In genomic region chr1:52102336-52103013, GRCh38 we compare ENCODE assay signal across 17 cellular contexts. TPM values are rescaled to one million over a fixed set of nuclear protein-coding genes. Genes with fewer than 3 reads are reported as not detected.
DNase-seq lines count a peak whose midpoint lies in the region; ATAC-seq, FAIRE-seq and TF ChIP-seq lines count a peak whose summit lies in the region.
"Had no signal": no experiment of that assay in that cellular context is flagged by ENCODE, and none has a peak within 500 bp of the region (broad histone marks: within the 10 kb centered on the region; RNA-seq: fewer than 3 reads in every experiment).

No MANE protein-coding gene starts in this region.

- no peak overlapping the region for H3K27ac ChIP-seq in brain microvascular endothelial cell
- H3K27ac ChIP-seq: left ventricle myocardium inferior, RWPE1, suprapubic skin had no signal

- in situ Hi-C loops in brain microvascular endothelial cell (cut with HindIII; ENCODE audit: low pct_ligation_motif_present, low sequenced_read_pairs) = no loop called here

- peak; percentile 68 for ATAC-seq in HG02852 (IDR thresholded peaks at IDR 0.05; ENCODE audit: unreplicated experiment)
- peak; percentile 49 for ATAC-seq in activated CD8-positive, alpha-beta T cell treated with anti-CD3 and anti-CD28 coated beads, Interleukin-2, amount 10 ng/mL, durations not matched to agents 7 days and 5 days

- H3K4me1 Mint-ChIP-seq in activated CD8-positive, alpha-beta T cell treated with anti-CD3 and anti-CD28 coated beads, Interleukin-2, amount 10 ng/mL, durations not matched to agents 7 days and 5 days (ENCODE audit: low read depth) = peaks cover 11% of the 10 kb centered on the region
- H3K4me1 Mint-ChIP-seq in activated T-helper 1 cell treated with anti-CD3 and anti-CD28 coated beads, Interleukin-12 subunit alpha, Interleukin-12 subunit beta, Interleukin-2, Interleukin-4 antibody, amounts not matched to agents 30 ng/mL and 10 ng/mL and 1 ng/mL, durations not matched to agents 14 hours and 24 hours and 36 hours (ENCODE audit: low read depth) = peaks cover 14% of the 10 kb centered on the region

- H3K9me3 Mint-ChIP-seq in activated CD8-positive, alpha-beta T cell treated with anti-CD3 and anti-CD28 coated beads, Interleukin-2, amount 10 ng/mL, durations not matched to agents 7 days and 5 days (ENCODE audit: insufficient read depth) = no peaks in the 10 kb centered on the region
- H3K9me3 Mint-ChIP-seq in activated T-helper 1 cell treated with anti-CD3 and anti-CD28 coated beads, Interleukin-12 subunit alpha, Interleukin-12 subunit beta, Interleukin-2, Interleukin-4 antibody, amounts not matched to agents 30 ng/mL and 10 ng/mL and 1 ng/mL, durations not matched to agents 14 hours and 24 hours and 36 hours = no peaks in the 10 kb centered on the region
- H3K9me3 Mint-ChIP-seq: activated T-cell treated with anti-CD3 and anti-CD28 coated beads, Interleukin-2, amount 50 U/mL, for 4 hours had no signal

- H3K27me3 ChIP-seq in brain microvascular endothelial cell (replicated peaks) = no peaks in the 10 kb centered on the region
- H3K27me3 ChIP-seq: suprapubic skin had no signal

- H3K4me3 ChIP-seq in GM12864 (ENCODE audit: low read depth, low read length) (no peak overlapping the region), brain microvascular endothelial cell (ENCODE audit: low read depth, low read length) (no peak overlapping the region)
- H3K4me3 ChIP-seq: left ventricle myocardium inferior, suprapubic skin had no signal

- POLR2A ChIA-PET in activated CD8-positive, alpha-beta T cell treated with anti-CD3 and anti-CD28 coated beads, Interleukin-2, amount 10 ng/mL, durations not matched to agents 7 days and 5 days (lab: Charles Lee) = no interaction called here

- H3K4me3 Mint-ChIP-seq in activated CD8-positive, alpha-beta T cell treated with anti-CD3 and anti-CD28 coated beads, Interleukin-2, amount 10 ng/mL, durations not matched to agents 7 days and 5 days = no peak overlapping the region
- H3K4me3 Mint-ChIP-seq in activated T-helper 1 cell treated with anti-CD3 and anti-CD28 coated beads, Interleukin-12 subunit alpha, Interleukin-12 subunit beta, Interleukin-2, Interleukin-4 antibody, amounts not matched to agents 30 ng/mL and 10 ng/mL and 1 ng/mL, durations not matched to agents 14 hours and 24 hours and 36 hours = no peak overlapping the region
- H3K4me3 Mint-ChIP-seq: activated T-cell treated with anti-CD3 and anti-CD28 coated beads, Interleukin-2, amount 50 U/mL, for 4 hours had no signal

- CTCF ChIA-PET in activated CD8-positive, alpha-beta T cell treated with anti-CD3 and anti-CD28 coated beads, Interleukin-2, amount 10 ng/mL, durations not matched to agents 7 days and 5 days (lab: Charles Lee) = no interaction called here

- no peaks in the 10 kb centered on the region for H3K36me3 ChIP-seq in brain microvascular endothelial cell (replicated peaks)
- H3K36me3 ChIP-seq: left ventricle myocardium inferior, suprapubic skin had no signal

- no peak for TF ChIP-seq CTCF in GM12864 (IDR thresholded peaks at IDR 0.05; ENCODE audit: low read depth, low read length, missing control alignments)
- no peak for TF ChIP-seq CTCF in brain microvascular endothelial cell (IDR thresholded peaks at IDR 0.05; ENCODE audit: low read depth, low read length, missing control alignments)
- no peak for TF ChIP-seq CTCF in D721Med (IDR thresholded peaks at IDR 0.05; ENCODE audit: insufficient read depth, missing control alignments)

- no peaks in the 10 kb centered on the region for H3K36me3 Mint-ChIP-seq in activated CD8-positive, alpha-beta T cell treated with anti-CD3 and anti-CD28 coated beads, Interleukin-2, amount 10 ng/mL, durations not matched to agents 7 days and 5 days (ENCODE audit: low read depth)
- no peaks in the 10 kb centered on the region for H3K36me3 Mint-ChIP-seq in activated T-helper 1 cell treated with anti-CD3 and anti-CD28 coated beads, Interleukin-12 subunit alpha, Interleukin-12 subunit beta, Interleukin-2, Interleukin-4 antibody, amounts not matched to agents 30 ng/mL and 10 ng/mL and 1 ng/mL, durations not matched to agents 14 hours and 24 hours and 36 hours (ENCODE audit: low read depth)

- DNase-seq in GM12864 (ENCODE audit: low read depth) (peak; percentile 16), GM19239 (ENCODE audit: insufficient read length, low spot score) (peak; percentile 9), brain microvascular endothelial cell (no peak), D721Med (ENCODE audit: insufficient read length, low spot score) (no peak), posterior vena cava (ENCODE audit: low spot score) (no peak)
- DNase-seq in activated CD8-positive, alpha-beta T cell treated with anti-CD3 and anti-CD28 coated beads, Interleukin-2, amount 10 ng/mL, durations not matched to agents 7 days and 5 days = no peak
- no peak for DNase-seq in activated T-helper 1 cell treated with anti-CD3 and anti-CD28 coated beads, Interleukin-12 subunit alpha, Interleukin-12 subunit beta, Interleukin-2, Interleukin-4 antibody, amounts not matched to agents 30 ng/mL and 10 ng/mL and 1 ng/mL, durations not matched to agents 14 hours and 24 hours and 36 hours (ENCODE audit: low spot score)
- DNase-seq: activated CD4-positive, alpha-beta T cell treated with anti-CD3 and anti-CD28 coated beads for 1 hour; activated T-cell treated with anti-CD3 and anti-CD28 coated beads, Interleukin-2, amount 50 U/mL, for 4 hours; left ventricle myocardium inferior; NCI-H1436; NCI-H524 treated with DMSO at 0.1 percent for 48 hours had no signal

- intact Hi-C loops in posterior vena cava (cut with DNase I) = no loop called here
- intact Hi-C loops in activated T-helper 1 cell treated with anti-CD3 and anti-CD28 coated beads, Interleukin-12 subunit alpha, Interleukin-12 subunit beta, Interleukin-2, Interleukin-4 antibody, amounts not matched to agents 30 ng/mL and 10 ng/mL and 1 ng/mL, durations not matched to agents 14 hours and 24 hours and 36 hours (cut with micrococcal nuclease) = loop anchor here (1.0 kb wide), 1 partner anchor 38 kb away; no protein-coding TSS in a partner anchor

- peaks cover 5% of the 10 kb centered on the region for H3K27me3 Mint-ChIP-seq in activated CD8-positive, alpha-beta T cell treated with anti-CD3 and anti-CD28 coated beads, Interleukin-2, amount 10 ng/mL, durations not matched to agents 7 days and 5 days (ENCODE audit: low read depth)
- H3K27me3 Mint-ChIP-seq in activated T-helper 1 cell treated with anti-CD3 and anti-CD28 coated beads, Interleukin-12 subunit alpha, Interleukin-12 subunit beta, Interleukin-2, Interleukin-4 antibody, amounts not matched to agents 30 ng/mL and 10 ng/mL and 1 ng/mL, durations not matched to agents 14 hours and 24 hours and 36 hours (ENCODE audit: insufficient read depth) = peaks cover 5% of the 10 kb centered on the region

- H3K27ac Mint-ChIP-seq in activated CD8-positive, alpha-beta T cell treated with anti-CD3 and anti-CD28 coated beads, Interleukin-2, amount 10 ng/mL, durations not matched to agents 7 days and 5 days = peak overlapping the region; percentile 34
- no peak overlapping the region for H3K27ac Mint-ChIP-seq in activated T-helper 1 cell treated with anti-CD3 and anti-CD28 coated beads, Interleukin-12 subunit alpha, Interleukin-12 subunit beta, Interleukin-2, Interleukin-4 antibody, amounts not matched to agents 30 ng/mL and 10 ng/mL and 1 ng/mL, durations not matched to agents 14 hours and 24 hours and 36 hours
- H3K27ac Mint-ChIP-seq: progenitor cell of endocrine pancreas had no signal

- FAIRE-seq in GM19239 (lab: Jason Lieb, UNC) (peak; percentile 61), D721Med (lab: Jason Lieb, UNC) (no peak)
- FAIRE-seq: astrocyte had no signal

RNA-seq across cellular contexts. Expression of gene ZFYVE9, which starts 39.4 kb away (rescaled TPM):
- 1 to 10 TPM; 1.4 to 1.6 TPM for total RNA-seq in activated CD8-positive, alpha-beta T cell treated with anti-CD3 and anti-CD28 coated beads, Interleukin-2, amount 10 ng/mL, durations not matched to agents 7 days and 5 days
- total RNA-seq in posterior vena cava = 10 to 100 TPM; 19.0 to 19.8 TPM
- total RNA-seq in activated T-helper 1 cell treated with anti-CD3 and anti-CD28 coated beads, Interleukin-12 subunit alpha, Interleukin-12 subunit beta, Interleukin-2, Interleukin-4 antibody, amounts not matched to agents 30 ng/mL and 10 ng/mL and 1 ng/mL, durations not matched to agents 14 hours and 24 hours and 36 hours = 3.2 and 4.1 TPM in 2 replicates

RNA-seq across cellular contexts. Expression of gene BTF3L4, which starts 46.4 kb away (rescaled TPM):
- 10 to 100 TPM; 34.5 to 37.1 TPM for total RNA-seq in activated CD8-positive, alpha-beta T cell treated with anti-CD3 and anti-CD28 coated beads, Interleukin-2, amount 10 ng/mL, durations not matched to agents 7 days and 5 days
- 10 to 100 TPM; 36.6 to 41.5 TPM for total RNA-seq in posterior vena cava
- 44.9 and 47.5 TPM in 2 replicates for total RNA-seq in activated T-helper 1 cell treated with anti-CD3 and anti-CD28 coated beads, Interleukin-12 subunit alpha, Interleukin-12 subunit beta, Interleukin-2, Interleukin-4 antibody, amounts not matched to agents 30 ng/mL and 10 ng/mL and 1 ng/mL, durations not matched to agents 14 hours and 24 hours and 36 hours

RNA-seq across cellular contexts. Expression of gene TXNDC12, which starts 47.5 kb away (rescaled TPM):
- 10 to 100 TPM; 41.1 to 45.9 TPM for total RNA-seq in activated CD8-positive, alpha-beta T cell treated with anti-CD3 and anti-CD28 coated beads, Interleukin-2, amount 10 ng/mL, durations not matched to agents 7 days and 5 days
- total RNA-seq in posterior vena cava = 10 to 100 TPM; 30.1 to 32.7 TPM
- total RNA-seq in activated T-helper 1 cell treated with anti-CD3 and anti-CD28 coated beads, Interleukin-12 subunit alpha, Interleukin-12 subunit beta, Interleukin-2, Interleukin-4 antibody, amounts not matched to agents 30 ng/mL and 10 ng/mL and 1 ng/mL, durations not matched to agents 14 hours and 24 hours and 36 hours = 46.0 and 46.7 TPM in 2 replicates

Comparison
In these comparisons a context has a peak if more than half of its experiments do, and no peak if none do; other contexts are left out.
1. DNase-seq: peak in GM12864 (single experiment) and GM19239 (single experiment); none in activated CD8-positive, alpha-beta T cell treated with anti-CD3 and anti-CD28 coated beads, Interleukin-2, amount 10 ng/mL, durations not matched to agents 7 days and 5 days (single experiment), brain microvascular endothelial cell (single experiment), D721Med (single experiment), posterior vena cava (single experiment) and activated T-helper 1 cell treated with anti-CD3 and anti-CD28 coated beads, Interleukin-12 subunit alpha, Interleukin-12 subunit beta, Interleukin-2, Interleukin-4 antibody, amounts not matched to agents 30 ng/mL and 10 ng/mL and 1 ng/mL, durations not matched to agents 14 hours and 24 hours and 36 hours (single experiment).